ENCODE assay signal across 14 cellular contexts in the genomic region with DNA sequence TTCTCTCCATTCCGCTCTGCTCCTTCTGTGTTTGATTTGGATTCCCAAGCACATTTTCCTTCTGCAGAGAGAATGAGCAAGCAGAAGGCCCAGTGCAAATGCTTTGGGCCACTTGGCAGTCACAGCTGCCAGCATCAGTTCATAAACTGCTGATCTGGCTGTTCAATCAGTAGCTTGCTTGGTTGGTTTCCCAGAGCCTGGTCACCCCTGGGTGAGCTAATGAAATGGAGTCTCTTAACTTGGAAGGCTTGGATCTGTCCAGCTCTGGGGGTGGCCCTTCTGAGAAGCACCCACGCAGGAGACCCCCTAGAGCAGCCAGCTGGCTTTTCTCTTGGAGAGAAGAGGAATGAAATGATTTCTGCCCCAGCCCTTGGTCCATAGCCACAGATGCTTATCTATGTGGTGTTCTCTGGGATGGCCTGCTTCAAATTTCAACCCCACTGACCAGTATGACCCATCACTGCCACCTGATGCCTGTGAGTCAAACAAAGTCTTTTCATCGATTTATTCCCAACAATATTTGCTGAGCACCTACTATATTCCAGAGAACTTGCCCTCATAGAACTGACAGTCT. TPM values are rescaled to one million over a fixed set of nuclear protein-coding genes. Genes with fewer than 3 reads are reported as not detected.
DNase-seq lines count a peak whose midpoint lies in the region; TF ChIP-seq lines count a peak whose summit lies in the region.
"Had no signal": no experiment of that assay in that cellular context is flagged by ENCODE, and none has a peak within 500 bp of the region (broad histone marks: within the 10 kb centered on the region; RNA-seq: fewer than 3 reads in every experiment).

No MANE protein-coding gene starts in this region.

- no peak overlapping the region for H3K27ac Mint-ChIP-seq in activated CD4-positive, alpha-beta T cell treated with anti-CD3 and anti-CD28 coated beads, Interleukin-2, amount 10 ng/mL, durations not matched to agents 24 days and 14 days
- no peak overlapping the region for H3K27ac Mint-ChIP-seq in activated T-helper 1 cell treated with anti-CD3 and anti-CD28 coated beads, Interleukin-12 subunit alpha, Interleukin-12 subunit beta, Interleukin-2, Interleukin-4 antibody, amounts not matched to agents 30 ng/mL and 10 ng/mL and 1 ng/mL, durations not matched to agents 14 hours and 24 hours and 36 hours

- H3K9me3 Mint-ChIP-seq in activated CD4-positive, alpha-beta T cell treated with anti-CD3 and anti-CD28 coated beads, Interleukin-2, amount 10 ng/mL, durations not matched to agents 24 days and 14 days = peaks cover 8% of the 10 kb centered on the region
- H3K9me3 Mint-ChIP-seq in activated T-helper 1 cell treated with anti-CD3 and anti-CD28 coated beads, Interleukin-12 subunit alpha, Interleukin-12 subunit beta, Interleukin-2, Interleukin-4 antibody, amounts not matched to agents 30 ng/mL and 10 ng/mL and 1 ng/mL, durations not matched to agents 14 hours and 24 hours and 36 hours = peaks cover 9% of the 10 kb centered on the region

- H3K4me3 ChIP-seq in foreskin fibroblast (ENCODE audit: low read depth in 1 of 2, low read length in 2 of 2) (no peak overlapping the region), tibial nerve (no peak overlapping the region)
- H3K4me3 ChIP-seq: heart left ventricle, Peyer's patch, psoas muscle had no signal

- WGBS in tibial nerve, 2 donors = 60 to 75% methylated on average over 3 of the region's 3 CpGs

- H3K27me3 Mint-ChIP-seq in activated CD4-positive, alpha-beta T cell treated with anti-CD3 and anti-CD28 coated beads, Interleukin-2, amount 10 ng/mL, durations not matched to agents 24 days and 14 days = peaks cover 4% of the 10 kb centered on the region
- H3K27me3 Mint-ChIP-seq in activated T-helper 1 cell treated with anti-CD3 and anti-CD28 coated beads, Interleukin-12 subunit alpha, Interleukin-12 subunit beta, Interleukin-2, Interleukin-4 antibody, amounts not matched to agents 30 ng/mL and 10 ng/mL and 1 ng/mL, durations not matched to agents 14 hours and 24 hours and 36 hours (ENCODE audit: insufficient read depth) = peaks cover 6% of the 10 kb centered on the region

- H3K4me1 ChIP-seq in tibial nerve = peaks cover 0 to 37% (median 4%) of the 10 kb centered on the region in 4 donors

- TF ChIP-seq CTCF in foreskin fibroblast (IDR thresholded peaks at IDR 0.05; ENCODE audit: low read depth, low read length) (no peak), tibial nerve (IDR thresholded peaks at IDR 0.05) (no peak)

- no peaks in the 10 kb centered on the region for H3K4me1 Mint-ChIP-seq in activated CD4-positive, alpha-beta T cell treated with anti-CD3 and anti-CD28 coated beads, Interleukin-2, amount 10 ng/mL, durations not matched to agents 24 days and 14 days
- H3K4me1 Mint-ChIP-seq in activated T-helper 1 cell treated with anti-CD3 and anti-CD28 coated beads, Interleukin-12 subunit alpha, Interleukin-12 subunit beta, Interleukin-2, Interleukin-4 antibody, amounts not matched to agents 30 ng/mL and 10 ng/mL and 1 ng/mL, durations not matched to agents 14 hours and 24 hours and 36 hours (ENCODE audit: low read depth) = no peaks in the 10 kb centered on the region

- peak overlapping the region in 2 of 4 donors; percentile 52 to 78 for H3K27ac ChIP-seq in tibial nerve
- H3K27ac ChIP-seq: heart left ventricle, Peyer's patch, psoas muscle had no signal

- TF ChIP-seq POLR2A in tibial nerve (IDR thresholded peaks at IDR 0.05) = no peak

- TF ChIP-seq EP300 in tibial nerve (IDR thresholded peaks at IDR 0.05) = no peak

- no peak overlapping the region for H3K4me3 Mint-ChIP-seq in activated CD4-positive, alpha-beta T cell treated with anti-CD3 and anti-CD28 coated beads, Interleukin-2, amount 10 ng/mL, durations not matched to agents 24 days and 14 days
- H3K4me3 Mint-ChIP-seq in activated T-helper 1 cell treated with anti-CD3 and anti-CD28 coated beads, Interleukin-12 subunit alpha, Interleukin-12 subunit beta, Interleukin-2, Interleukin-4 antibody, amounts not matched to agents 30 ng/mL and 10 ng/mL and 1 ng/mL, durations not matched to agents 14 hours and 24 hours and 36 hours = no peak overlapping the region

- DNase-seq in ELR (ENCODE audit: low read depth) = peak; percentile 58
- DNase-seq in RPMI7951 (ENCODE audit: low read depth) = peak; percentile 79
- peak; percentile 54 to 73 for DNase-seq in foreskin fibroblast
- peak; percentile 86 for DNase-seq in posterior vena cava (ENCODE audit: low spot score)
- DNase-seq in activated CD4-positive, alpha-beta T cell treated with anti-CD3 and anti-CD28 coated beads, Interleukin-2, amount 10 ng/mL, durations not matched to agents 24 days and 14 days = no peak
- DNase-seq in CD1c-positive myeloid dendritic cell (ENCODE audit: extremely low spot score) = no peak
- no peak for DNase-seq in activated T-helper 1 cell treated with anti-CD3 and anti-CD28 coated beads, Interleukin-12 subunit alpha, Interleukin-12 subunit beta, Interleukin-2, Interleukin-4 antibody, amounts not matched to agents 30 ng/mL and 10 ng/mL and 1 ng/mL, durations not matched to agents 14 hours and 24 hours and 36 hours (ENCODE audit: low spot score)
- no peak for DNase-seq in tibial nerve (ENCODE audit: low spot score in 2 of 2)
- DNase-seq: activated CD8-positive, alpha-beta memory T cell treated with anti-CD3 and anti-CD28 coated beads for 24 hours; mesendoderm; psoas muscle; T-helper 2 cell had no signal

- H3K9me3 ChIP-seq in tibial nerve = no peaks in the 10 kb centered on the region
- H3K9me3 ChIP-seq: heart left ventricle, Peyer's patch, psoas muscle had no signal

- no peaks in the 10 kb centered on the region for H3K36me3 Mint-ChIP-seq in activated CD4-positive, alpha-beta T cell treated with anti-CD3 and anti-CD28 coated beads, Interleukin-2, amount 10 ng/mL, durations not matched to agents 24 days and 14 days (ENCODE audit: low read depth)
- no peaks in the 10 kb centered on the region for H3K36me3 Mint-ChIP-seq in activated T-helper 1 cell treated with anti-CD3 and anti-CD28 coated beads, Interleukin-12 subunit alpha, Interleukin-12 subunit beta, Interleukin-2, Interleukin-4 antibody, amounts not matched to agents 30 ng/mL and 10 ng/mL and 1 ng/mL, durations not matched to agents 14 hours and 24 hours and 36 hours (ENCODE audit: low read depth)

- H3K27me3 ChIP-seq in tibial nerve = no peaks in the 10 kb centered on the region
- H3K27me3 ChIP-seq: heart left ventricle, Peyer's patch had no signal

- H3K36me3 ChIP-seq in tibial nerve = no peaks in the 10 kb centered on the region
- H3K36me3 ChIP-seq: heart left ventricle, Peyer's patch had no signal

- intact Hi-C loops in posterior vena cava (cut with DNase I) = no loop called here
- intact Hi-C loops in activated CD4-positive, alpha-beta T cell treated with anti-CD3 and anti-CD28 coated beads, Interleukin-2, amount 10 ng/mL, durations not matched to agents 24 days and 14 days (cut with micrococcal nuclease) = no loop called here
- intact Hi-C loops in activated T-helper 1 cell treated with anti-CD3 and anti-CD28 coated beads, Interleukin-12 subunit alpha, Interleukin-12 subunit beta, Interleukin-2, Interleukin-4 antibody, amounts not matched to agents 30 ng/mL and 10 ng/mL and 1 ng/mL, durations not matched to agents 14 hours and 24 hours and 36 hours (cut with micrococcal nuclease) = no loop called here

RNA-seq across cellular contexts. Expression of gene FAIM2, which starts 30.3 kb away (rescaled TPM):
- total RNA-seq in RPMI7951 (2014; rRNA removed; shearing (Covaris generic)) = 0.98 and 1.2 TPM in 2 replicates
- total RNA-seq in posterior vena cava (1 to 10 TPM; 1.8 to 2.5 TPM), tibial nerve (10 to 100 TPM in 3 of 4 donors, 1 to 10 TPM in 1; 6.9 to 68.6 (median 36.9) TPM)
- 0.30 and 0.54 TPM in 2 replicates for total RNA-seq in activated CD4-positive, alpha-beta T cell treated with anti-CD3 and anti-CD28 coated beads, Interleukin-2, amount 10 ng/mL, durations not matched to agents 24 days and 14 days
- total RNA-seq in activated T-helper 1 cell treated with anti-CD3 and anti-CD28 coated beads, Interleukin-12 subunit alpha, Interleukin-12 subunit beta, Interleukin-2, Interleukin-4 antibody, amounts not matched to agents 30 ng/mL and 10 ng/mL and 1 ng/mL, durations not matched to agents 14 hours and 24 hours and 36 hours = 0.49 and 0.64 TPM in 2 replicates

RNA-seq across cellular contexts. Expression of gene BCDIN3D, which starts 30.5 kb away (rescaled TPM):
- 2.9 and 5.6 TPM in 2 replicates for total RNA-seq in RPMI7951 (2014; rRNA removed; shearing (Covaris generic))
- total RNA-seq in posterior vena cava (1 to 10 TPM; 2.5 to 4.0 TPM), tibial nerve (1 to 10 TPM; 1.2 to 4.2 (median 2.5) TPM)
- total RNA-seq in activated CD4-positive, alpha-beta T cell treated with anti-CD3 and anti-CD28 coated beads, Interleukin-2, amount 10 ng/mL, durations not matched to agents 24 days and 14 days = 2.9 and 3.5 TPM in 2 replicates
- 3.6 and 4.0 TPM in 2 replicates for total RNA-seq in activated T-helper 1 cell treated with anti-CD3 and anti-CD28 coated beads, Interleukin-12 subunit alpha, Interleukin-12 subunit beta, Interleukin-2, Interleukin-4 antibody, amounts not matched to agents 30 ng/mL and 10 ng/mL and 1 ng/mL, durations not matched to agents 14 hours and 24 hours and 36 hours

RNA-seq across cellular contexts. Expression of gene NCKAP5L, which starts 45.2 kb away (rescaled TPM):
- total RNA-seq in RPMI7951 (2014; rRNA removed; shearing (Covaris generic)) = 5.0 and 5.7 TPM in 2 replicates
- total RNA-seq in posterior vena cava (10 to 100 TPM; 16.2 to 22.4 TPM), tibial nerve (10 to 100 TPM; 36.1 to 70.2 (median 44.7) TPM)
- total RNA-seq in activated CD4-positive, alpha-beta T cell treated with anti-CD3 and anti-CD28 coated beads, Interleukin-2, amount 10 ng/mL, durations not matched to agents 24 days and 14 days = 4.8 and 5.0 TPM in 2 replicates
- 3.8 TPM in 2 replicates for total RNA-seq in activated T-helper 1 cell treated with anti-CD3 and anti-CD28 coated beads, Interleukin-12 subunit alpha, Interleukin-12 subunit beta, Interleukin-2, Interleukin-4 antibody, amounts not matched to agents 30 ng/mL and 10 ng/mL and 1 ng/mL, durations not matched to agents 14 hours and 24 hours and 36 hours

Comparison
In these comparisons a context has a peak if more than half of its experiments do, and no peak if none do; other contexts are left out.
1. DNase-seq: peak in ELR (single experiment), RPMI7951 (single experiment), foreskin fibroblast (2 of 2) and posterior vena cava (single experiment); none in activated CD4-positive, alpha-beta T cell treated with anti-CD3 and anti-CD28 coated beads, Interleukin-2, amount 10 ng/mL, durations not matched to agents 24 days and 14 days (single experiment), CD1c-positive myeloid dendritic cell (single experiment), activated T-helper 1 cell treated with anti-CD3 and anti-CD28 coated beads, Interleukin-12 subunit alpha, Interleukin-12 subunit beta, Interleukin-2, Interleukin-4 antibody, amounts not matched to agents 30 ng/mL and 10 ng/mL and 1 ng/mL, durations not matched to agents 14 hours and 24 hours and 36 hours (single experiment) and tibial nerve (0 of 2).